ENCODE assay signal across 8 cellular contexts in the genomic region with DNA sequence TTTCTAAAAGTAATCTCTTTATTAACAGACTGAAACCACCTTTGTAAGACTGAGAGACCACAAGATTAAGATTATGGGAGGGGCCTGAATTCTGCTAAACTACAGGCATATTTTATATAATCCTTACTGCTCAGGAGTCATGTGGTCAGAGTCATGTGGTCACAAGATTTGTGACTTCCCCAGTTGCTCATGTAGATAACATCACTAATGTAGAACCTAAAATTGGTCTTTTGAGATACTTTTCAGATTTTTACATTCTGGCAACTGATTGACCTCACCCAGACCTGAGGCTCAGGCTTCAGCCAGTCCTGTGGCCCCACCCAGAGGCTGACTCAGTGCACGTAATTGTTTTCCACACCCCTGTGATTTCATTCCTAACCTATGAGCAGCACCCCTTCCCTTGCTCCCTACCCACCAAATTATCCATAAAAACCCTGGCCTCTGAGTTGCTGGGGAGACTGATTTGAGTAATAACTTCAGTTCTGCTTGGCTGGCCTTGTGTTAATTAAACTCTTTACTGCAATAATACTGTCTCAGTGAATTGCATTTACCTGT. TPM values are rescaled to one million over a fixed set of nuclear protein-coding genes. Genes with fewer than 3 reads are reported as not detected.
DNase-seq lines count a peak whose midpoint lies in the region; ATAC-seq, FAIRE-seq and TF ChIP-seq lines count a peak whose summit lies in the region.

No MANE protein-coding gene starts in this region.

- DNase-seq in AG10803 (ENCODE audit: low read depth) (peak; percentile 87), GM18507 (ENCODE audit: extremely low spot score, insufficient read length, low read depth) (no peak), T follicular helper cell (ENCODE audit: low read depth) (peak; percentile 9), dermis blood vessel endothelial cell (peak; percentile 62), omental fat pad (ENCODE audit: low spot score) (no peak), epidermal melanocyte (ENCODE audit: insufficient read length, low spot score) (no peak), cerebellum (ENCODE audit: low spot score) (no peak)

- no peak overlapping the region for H3K4me3 ChIP-seq in AG10803 (ENCODE audit: low read length)

- ATAC-seq in HG03342 (IDR thresholded peaks at IDR 0.05; ENCODE audit: unreplicated experiment) (peak; percentile 75), omental fat pad (ENCODE audit: low FRiP score) (peak; percentile 71)

- peak; percentile 73 for FAIRE-seq in GM18507 (lab: Jason Lieb, UNC)

- TF ChIP-seq CTCF in AG10803 (conservative IDR thresholded peaks at IDR 0.05; ENCODE audit: low read length) (peak; percentile 7; the same call in 1 of the 2 replicates), omental fat pad (IDR thresholded peaks at IDR 0.05) (no peak)

RNA-seq across cellular contexts. Expression of gene ZNF326, which starts 41.8 kb away (rescaled TPM):
- total RNA-seq in dermis blood vessel endothelial cell: 9.3 and 9.9 TPM in 2 replicates
- total RNA-seq in omental fat pad: 10 to 100 TPM; 11.1 to 19.1 (median 14.5) TPM
- total RNA-seq in cerebellum: 62.9 TPM

Comparison
In these comparisons a context has a peak if more than half of its experiments do, and no peak if none do; other contexts are left out.
1. DNase-seq: peak in AG10803 (single experiment), T follicular helper cell (single experiment) and dermis blood vessel endothelial cell (single experiment); none in GM18507 (single experiment), omental fat pad (single experiment), epidermal melanocyte (single experiment) and cerebellum (single experiment).